ENCODE assay signal across 16 cellular contexts in the genomic region with DNA sequence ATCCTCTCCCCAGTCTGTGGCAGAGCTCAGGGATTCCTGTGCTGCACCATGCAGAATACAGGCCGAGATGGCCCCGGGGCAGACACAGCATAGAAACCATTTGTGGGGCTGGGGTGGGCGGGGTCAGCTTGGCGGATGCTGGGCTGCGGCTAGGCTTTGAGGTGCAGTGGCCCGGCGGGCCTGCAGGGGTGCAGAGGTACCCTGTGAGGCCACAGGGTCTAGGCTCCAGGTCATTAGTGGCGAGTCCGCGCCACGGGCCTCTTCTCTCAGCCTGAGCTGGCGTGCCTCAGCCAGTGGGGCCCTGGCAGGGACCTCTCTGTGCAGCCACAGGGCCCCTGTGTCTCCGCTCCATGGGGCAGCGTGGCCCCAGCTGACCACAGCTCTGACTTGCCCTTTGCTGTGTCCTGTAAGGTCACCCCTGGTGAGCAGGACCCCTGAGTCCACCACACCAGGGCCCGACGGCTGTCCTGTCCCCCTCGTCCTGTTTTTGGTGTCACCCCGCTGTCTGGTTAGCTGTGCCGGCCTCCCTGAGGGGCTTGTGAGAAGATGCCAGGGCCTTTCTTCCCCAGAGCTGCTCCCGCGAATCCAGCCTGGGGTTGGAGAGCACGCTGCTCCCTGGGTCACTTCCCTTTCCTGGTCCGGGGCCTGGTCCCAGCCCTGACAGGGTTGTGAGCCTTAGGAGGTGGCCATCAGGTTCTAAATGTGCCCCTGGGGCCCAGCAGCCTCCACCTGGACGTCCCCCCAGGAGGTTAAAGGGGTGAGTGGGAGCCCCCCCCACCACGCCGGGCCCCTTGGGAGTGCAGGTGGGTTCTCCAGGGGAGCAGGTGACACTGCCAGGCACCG. TPM values are rescaled to one million over a fixed set of nuclear protein-coding genes. Genes with fewer than 3 reads are reported as not detected.
DNase-seq lines count a peak whose midpoint lies in the region; ATAC-seq and TF ChIP-seq lines count a peak whose summit lies in the region.
"Had no signal": no experiment of that assay in that cellular context is flagged by ENCODE, and none has a peak within 500 bp of the region (broad histone marks: within the 10 kb centered on the region; RNA-seq: fewer than 3 reads in every experiment).

No MANE protein-coding gene starts in this region.

- DNase-seq in NCI-H345 treated with DMSO at 0.1 percent for 48 hours (lab: John Stamatoyannopoulos, UW; ENCODE audit: unreplicated experiment) (peak; percentile 49), NCI-H345 (lab: John Stamatoyannopoulos, UW) (no peak), WTC11 (ENCODE audit: low spot score) (peak; percentile 54), type B pancreatic cell (ENCODE audit: extremely low spot score, unreplicated experiment) (no peak)
- no peak for DNase-seq in activated CD4-positive, CD25-positive, alpha-beta regulatory T cell treated with anti-CD3 and anti-CD28 coated beads, Interleukin-2, amount 50 U/mL, for 72 hours
- no peak for DNase-seq in CD8-positive, alpha-beta memory T cell
- DNase-seq: 8988T, amniotic stem cell, erythroblast, heart right ventricle, NCI-H82, SHP77 treated with DMSO at 0.1 percent for 48 hours, T1000 had no signal

- peaks cover 49% of the 10 kb centered on the region for H3K4me1 ChIP-seq in mesodermal cell (ENCODE audit: control insufficient read depth, insufficient read depth, low read length, poor library complexity, severe bottlenecking)
- no peaks in the 10 kb centered on the region for H3K4me1 ChIP-seq in CD8-positive, alpha-beta memory T cell (ENCODE audit: insufficient read depth, low read length)

- H3K4me3 ChIP-seq in mesodermal cell (ENCODE audit: extremely low read depth, insufficient read depth, low read length, poor library complexity, severe bottlenecking) = no peak overlapping the region
- no peak overlapping the region for H3K4me3 ChIP-seq in CD8-positive, alpha-beta memory T cell (ENCODE audit: low read length)
- H3K4me3 ChIP-seq: heart right ventricle had no signal

- peak overlapping the region; percentile 16 for H3K27ac ChIP-seq in mesodermal cell (ENCODE audit: low read depth, low read length, severe bottlenecking)
- no peak overlapping the region for H3K27ac ChIP-seq in CD8-positive, alpha-beta memory T cell (ENCODE audit: low read depth, low read length)

- TF ChIP-seq CTCF in WTC11 (IDR thresholded peaks at IDR 0.05) = 0 out of 2 replicates have a peak, but pooled peaks have one; percentile 13
- TF ChIP-seq CTCF in type B pancreatic cell (conservative IDR thresholded peaks at IDR 0.05) = peak; percentile 56

- CTCF ChIA-PET in WTC11 (lab: Charles Lee) = interaction anchor here (0.7 to 1.5 kb wide), 9 partner anchors 10 to 53 kb away, joined by 3 to 6 read pairs (median 4); a partner anchor contains a TSS
- CTCF ChIA-PET in CD8-positive, alpha-beta memory T cell (lab: Charles Lee) = no interaction called here

- H3K27ac Mint-ChIP-seq in WTC11 (no peak overlapping the region), type B pancreatic cell (no peak overlapping the region)
- peak overlapping the region in 2 of 8 donors; percentile 41 to 70 for H3K27ac Mint-ChIP-seq in CD8-positive, alpha-beta memory T cell
- H3K27ac Mint-ChIP-seq: activated T-helper 2 cell treated with anti-CD3 and anti-CD28 coated beads, Interferon-gamma antibody, Interleukin-2, Interleukin-4, amounts not matched to agents 10 μg/mL and 5 μg/mL and 100 μg/mL, durations not matched to agents 14 hours and 24 hours and 36 hours had no signal

- H3K9me3 Mint-ChIP-seq in WTC11 = no peaks in the 10 kb centered on the region
- no peaks in the 10 kb centered on the region for H3K9me3 Mint-ChIP-seq in type B pancreatic cell
- H3K9me3 Mint-ChIP-seq in CD8-positive, alpha-beta memory T cell = no peaks in the 10 kb centered on the region
- H3K9me3 Mint-ChIP-seq: activated T-helper 2 cell treated with anti-CD3 and anti-CD28 coated beads, Interferon-gamma antibody, Interleukin-2, Interleukin-4, amounts not matched to agents 10 μg/mL and 5 μg/mL and 100 μg/mL, durations not matched to agents 14 hours and 24 hours and 36 hours had no signal

- peaks cover 16% of the 10 kb centered on the region for H3K36me3 ChIP-seq in mesodermal cell (ENCODE audit: control insufficient read depth, insufficient read depth, low read length)
- no peaks in the 10 kb centered on the region for H3K36me3 ChIP-seq in CD8-positive, alpha-beta memory T cell (ENCODE audit: insufficient read depth, low read length)

- no peaks in the 10 kb centered on the region for H3K9me3 ChIP-seq in mesodermal cell (ENCODE audit: control insufficient read depth, low read length)
- H3K9me3 ChIP-seq in CD8-positive, alpha-beta memory T cell (ENCODE audit: low read length) = no peaks in the 10 kb centered on the region
- H3K9me3 ChIP-seq: heart right ventricle had no signal

- H3K36me3 Mint-ChIP-seq in WTC11 (no peaks in the 10 kb centered on the region; the same call in 1 of the 2 replicates), type B pancreatic cell (no peaks in the 10 kb centered on the region)
- H3K36me3 Mint-ChIP-seq in CD8-positive, alpha-beta memory T cell = peaks cover 0 to 33% (median 4%) of the 10 kb centered on the region in 3 donors

- H3K4me3 Mint-ChIP-seq in WTC11 = no peak overlapping the region
- no peak overlapping the region for H3K4me3 Mint-ChIP-seq in type B pancreatic cell
- H3K4me3 Mint-ChIP-seq in CD8-positive, alpha-beta memory T cell = no peak overlapping the region

- POLR2A ChIA-PET in WTC11 (lab: Charles Lee) = no interaction called here
- POLR2A ChIA-PET in CD8-positive, alpha-beta memory T cell (lab: Charles Lee) = no interaction called here

- no peaks in the 10 kb centered on the region for H3K27me3 ChIP-seq in CD8-positive, alpha-beta memory T cell (ENCODE audit: insufficient read depth, low read length, poor library complexity, severe bottlenecking)
- H3K27me3 ChIP-seq: heart right ventricle had no signal

- ATAC-seq in WTC11 = peak; percentile 73
- ATAC-seq in GM18858 (IDR thresholded peaks at IDR 0.05; ENCODE audit: unreplicated experiment) = no peak
- ATAC-seq: heart right ventricle had no signal

- 85 to 94% methylated on average over 24 to 27 of the region's 27 CpGs for WGBS in mesodermal cell (ENCODE audit: insufficient coverage in 2 of 2), 2 experiments

- H3K4me1 Mint-ChIP-seq in WTC11 (peaks cover 26% of the 10 kb centered on the region), type B pancreatic cell (ENCODE audit: unreplicated experiment) (peaks cover 34% of the 10 kb centered on the region)
- H3K4me1 Mint-ChIP-seq in CD8-positive, alpha-beta memory T cell = peaks cover 0 to 43% (median 16%) of the 10 kb centered on the region in 3 donors

- H3K27me3 Mint-ChIP-seq in WTC11 (ENCODE audit: low read depth) (no peaks in the 10 kb centered on the region), type B pancreatic cell (no peaks in the 10 kb centered on the region)
- H3K27me3 Mint-ChIP-seq in CD8-positive, alpha-beta memory T cell = peaks cover 0 to 3% of the 10 kb centered on the region in 2 donors

TF ChIP-seq in WTC11, 78 proteins besides CTCF, POLR2A, EP300 and RAD21:
- TF ChIP-seq, protein P1, sequence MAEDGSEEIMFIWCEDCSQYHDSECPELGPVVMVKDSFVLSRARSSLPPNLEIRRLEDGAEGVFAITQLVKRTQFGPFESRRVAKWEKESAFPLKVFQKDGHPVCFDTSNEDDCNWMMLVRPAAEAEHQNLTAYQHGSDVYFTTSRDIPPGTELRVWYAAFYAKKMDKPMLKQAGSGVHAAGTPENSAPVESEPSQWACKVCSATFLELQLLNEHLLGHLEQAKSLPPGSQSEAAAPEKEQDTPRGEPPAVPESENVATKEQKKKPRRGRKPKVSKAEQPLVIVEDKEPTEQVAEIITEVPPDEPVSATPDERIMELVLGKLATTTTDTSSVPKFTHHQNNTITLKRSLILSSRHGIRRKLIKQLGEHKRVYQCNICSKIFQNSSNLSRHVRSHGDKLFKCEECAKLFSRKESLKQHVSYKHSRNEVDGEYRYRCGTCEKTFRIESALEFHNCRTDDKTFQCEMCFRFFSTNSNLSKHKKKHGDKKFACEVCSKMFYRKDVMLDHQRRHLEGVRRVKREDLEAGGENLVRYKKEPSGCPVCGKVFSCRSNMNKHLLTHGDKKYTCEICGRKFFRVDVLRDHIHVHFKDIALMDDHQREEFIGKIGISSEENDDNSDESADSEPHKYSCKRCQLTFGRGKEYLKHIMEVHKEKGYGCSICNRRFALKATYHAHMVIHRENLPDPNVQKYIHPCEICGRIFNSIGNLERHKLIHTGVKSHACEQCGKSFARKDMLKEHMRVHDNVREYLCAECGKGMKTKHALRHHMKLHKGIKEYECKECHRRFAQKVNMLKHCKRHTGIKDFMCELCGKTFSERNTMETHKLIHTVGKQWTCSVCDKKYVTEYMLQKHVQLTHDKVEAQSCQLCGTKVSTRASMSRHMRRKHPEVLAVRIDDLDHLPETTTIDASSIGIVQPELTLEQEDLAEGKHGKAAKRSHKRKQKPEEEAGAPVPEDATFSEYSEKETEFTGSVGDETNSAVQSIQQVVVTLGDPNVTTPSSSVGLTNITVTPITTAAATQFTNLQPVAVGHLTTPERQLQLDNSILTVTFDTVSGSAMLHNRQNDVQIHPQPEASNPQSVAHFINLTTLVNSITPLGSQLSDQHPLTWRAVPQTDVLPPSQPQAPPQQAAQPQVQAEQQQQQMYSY (CRISPR knock-in tag; IDR thresholded peaks at IDR 0.05) = peak; percentile 83
- no peak for TF ChIP-seq KAT7 (CRISPR knock-in tag; IDR thresholded peaks at IDR 0.05; ENCODE audit: borderline replicate concordance)

RNA-seq across cellular contexts. Expression of a gene that starts 12.1 kb away (rescaled TPM):
- 43.2 to 56.0 TPM (median 53.1 TPM) in 3 replicates for total RNA-seq in WTC11 (2021)
- 32.4 TPM for polyA plus RNA-seq in mesodermal cell (2013, experiment 1 of 2)
- 31.6 TPM for polyA plus RNA-seq in mesodermal cell (2013, experiment 2 of 2)
- 34.3 and 48.8 TPM in 2 replicates for total RNA-seq in type B pancreatic cell (ENCODE audit: low replicate concordance)
- 10 to 100 TPM; 14.6 to 16.0 TPM for total RNA-seq in CD8-positive, alpha-beta memory T cell
- polyA plus RNA-seq in CD8-positive, alpha-beta memory T cell = 14.6 TPM

Comparison
In these comparisons a context has a peak if more than half of its experiments do, and no peak if none do; other contexts are left out.
1. DNase-seq: peak in NCI-H345 treated with DMSO at 0.1 percent for 48 hours (single experiment) and WTC11 (single experiment); none in NCI-H345 (single experiment), type B pancreatic cell (single experiment), activated CD4-positive, CD25-positive, alpha-beta regulatory T cell treated with anti-CD3 and anti-CD28 coated beads, Interleukin-2, amount 50 U/mL, for 72 hours (single experiment) and CD8-positive, alpha-beta memory T cell (0 of 5).